In the genomic region with DNA sequence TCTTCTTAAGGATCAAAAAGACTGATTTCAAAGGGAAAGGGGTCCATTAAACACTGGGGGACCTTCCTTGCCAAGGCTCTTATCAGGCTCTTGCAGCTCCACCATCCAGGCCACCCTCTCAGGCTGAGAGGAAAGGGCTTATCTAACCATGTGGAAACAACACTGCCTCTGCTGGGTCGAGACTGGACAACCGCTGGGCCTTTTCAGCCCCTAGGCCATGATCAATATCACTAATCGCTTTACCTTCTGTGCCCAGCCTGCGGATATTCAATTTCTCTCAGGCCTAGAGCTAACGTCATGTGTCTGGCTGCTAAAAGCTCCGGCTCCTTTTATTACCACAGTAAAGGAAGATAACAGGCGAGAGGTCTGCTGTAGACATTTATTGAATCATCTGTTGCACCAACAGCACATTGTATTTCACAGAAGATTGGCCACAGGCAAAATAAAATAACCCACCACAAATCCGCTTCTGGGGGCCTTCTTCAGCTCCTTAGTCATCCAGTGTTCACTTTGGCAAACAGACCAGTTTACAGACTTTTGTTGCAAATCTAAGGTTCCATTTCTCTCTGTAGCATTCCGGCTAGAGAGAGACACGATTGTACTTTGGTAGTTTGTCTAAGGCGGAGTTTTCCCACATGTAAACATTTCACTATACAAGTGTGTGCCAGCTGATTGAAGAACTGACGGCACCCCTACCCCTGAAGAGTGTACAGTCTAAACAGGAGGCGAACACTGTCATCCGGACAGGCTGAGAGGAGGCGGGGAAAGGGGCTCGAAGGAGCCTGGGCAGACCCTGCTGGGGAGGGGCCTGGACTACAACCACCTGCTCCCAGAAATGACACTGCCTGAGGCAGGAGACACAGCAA, we compare ENCODE assay signal across 1 cellular context.
TF ChIP-seq lines count a peak whose summit lies in the region.

No MANE protein-coding gene starts in this region.

TF ChIP-seq in K562, 482 proteins besides CTCF, POLR2A, EP300 and RAD21 (continued from another document and continues in another):
- TF ChIP-seq CBFA2T3 (IDR thresholded peaks at IDR 0.05) (peak; percentile 98), HNRNPUL1 (IDR thresholded peaks at IDR 0.05; ENCODE audit: low read length) (no peak), STAT5A (IDR thresholded peaks at IDR 0.05; ENCODE audit: borderline replicate concordance, low read length) (peak; percentile 80), MEIS2 (IDR thresholded peaks at IDR 0.05; ENCODE audit: partially characterized antibody) (peak; percentile 1), PRMT5 (CRISPR knock-in tag; IDR thresholded peaks at IDR 0.05) (no peak), ZHX1 (conservative IDR thresholded peaks at IDR 0.05; ENCODE audit: low read length) (no peak), FOXK2 (conservative IDR thresholded peaks at IDR 0.05 in 1 of 2, IDR thresholded peaks at IDR 0.05 in 1 of 2; ENCODE audit: low read depth in 2 of 2) (0 out of 4 replicates have a peak, but pooled peaks of 1 of the 2 experiments have one; percentile 51), FOSL1 (tag; conservative IDR thresholded peaks at IDR 0.05) (peak; percentile 56), BRD9 (IDR thresholded peaks at IDR 0.05; ENCODE audit: low read depth, partially characterized antibody) (no peak), RFX7 (CRISPR knock-in tag; IDR thresholded peaks at IDR 0.05) (no peak), ZNF830 (CRISPR knock-in tag; IDR thresholded peaks at IDR 0.05) (no peak), MYC (IDR thresholded peaks at IDR 0.05; ENCODE audit: low read depth, low read length) (peak; percentile 86), MYC (CRISPR knock-in tag; IDR thresholded peaks at IDR 0.05; ENCODE audit: borderline replicate concordance, low read depth) (no peak), BCL6 (CRISPR knock-in tag; IDR thresholded peaks at IDR 0.05) (no peak), ZBTB9 (CRISPR knock-in tag; IDR thresholded peaks at IDR 0.05) (0 out of 2 replicates have a peak, but pooled peaks have one; percentile 29), TAF15 (IDR thresholded peaks at IDR 0.05; ENCODE audit: low read depth, low read length) (no peak), CUX1 (CRISPR knock-in tag; IDR thresholded peaks at IDR 0.05) (peak; percentile 99), ARID3B (CRISPR knock-in tag; IDR thresholded peaks at IDR 0.05; ENCODE audit: borderline replicate concordance) (no peak), TAF1 (IDR thresholded peaks at IDR 0.05; ENCODE audit: control insufficient read depth, extremely low read depth, insufficient read depth, low read length, severe bottlenecking) (peak; percentile 48), WHSC1 (IDR thresholded peaks at IDR 0.05; ENCODE audit: low read length) (no peak), SMARCA4 (IDR thresholded peaks at IDR 0.05) (peak; percentile 97), PHF20 (IDR thresholded peaks at IDR 0.05; ENCODE audit: partially characterized antibody) (no peak), MIER1 (IDR thresholded peaks at IDR 0.05; ENCODE audit: low read depth) (no peak), ZNF695 (CRISPR knock-in tag; IDR thresholded peaks at IDR 0.05) (no peak), ELF1 (tag; IDR thresholded peaks at IDR 0.05) (no peak), GABPA (tag; conservative IDR thresholded peaks at IDR 0.05; ENCODE audit: low read depth) (no peak), NFATC3 (IDR thresholded peaks at IDR 0.05) (no peak), FOXA1 (IDR thresholded peaks at IDR 0.05; ENCODE audit: borderline replicate concordance) (no peak), CBX3 (IDR thresholded peaks at IDR 0.05; ENCODE audit: borderline replicate concordance in 1 of 2, low read length in 2 of 2) (peak in 1 of 2 experiments; percentile 42; a peak in 1 of 3 replicates), ZNF184 (CRISPR knock-in tag; IDR thresholded peaks at IDR 0.05) (no peak), ZNF311 (CRISPR knock-in tag; IDR thresholded peaks at IDR 0.05) (peak; percentile 73), C11orf30 (IDR thresholded peaks at IDR 0.05; ENCODE audit: low read depth) (no peak), NFRKB (IDR thresholded peaks at IDR 0.05; ENCODE audit: low read depth) (no peak), ASH1L (IDR thresholded peaks at IDR 0.05; ENCODE audit: borderline replicate concordance, low read depth, partially characterized antibody) (no peak), ZNF347 (CRISPR knock-in tag; IDR thresholded peaks at IDR 0.05; ENCODE audit: low read depth) (no peak), CBX8 (IDR thresholded peaks at IDR 0.05; ENCODE audit: borderline replicate concordance, extremely low read depth, low read depth, low read length, poor library complexity, severe bottlenecking) (no peak), CHD2 (IDR thresholded peaks at IDR 0.05; ENCODE audit: low read depth, low read length) (no peak)
- TF ChIP-seq, protein P1, sequence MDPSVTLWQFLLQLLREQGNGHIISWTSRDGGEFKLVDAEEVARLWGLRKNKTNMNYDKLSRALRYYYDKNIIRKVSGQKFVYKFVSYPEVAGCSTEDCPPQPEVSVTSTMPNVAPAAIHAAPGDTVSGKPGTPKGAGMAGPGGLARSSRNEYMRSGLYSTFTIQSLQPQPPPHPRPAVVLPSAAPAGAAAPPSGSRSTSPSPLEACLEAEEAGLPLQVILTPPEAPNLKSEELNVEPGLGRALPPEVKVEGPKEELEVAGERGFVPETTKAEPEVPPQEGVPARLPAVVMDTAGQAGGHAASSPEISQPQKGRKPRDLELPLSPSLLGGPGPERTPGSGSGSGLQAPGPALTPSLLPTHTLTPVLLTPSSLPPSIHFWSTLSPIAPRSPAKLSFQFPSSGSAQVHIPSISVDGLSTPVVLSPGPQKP (CRISPR knock-in tag; IDR thresholded peaks at IDR 0.05) = no peak
- TF ChIP-seq, protein P2, sequence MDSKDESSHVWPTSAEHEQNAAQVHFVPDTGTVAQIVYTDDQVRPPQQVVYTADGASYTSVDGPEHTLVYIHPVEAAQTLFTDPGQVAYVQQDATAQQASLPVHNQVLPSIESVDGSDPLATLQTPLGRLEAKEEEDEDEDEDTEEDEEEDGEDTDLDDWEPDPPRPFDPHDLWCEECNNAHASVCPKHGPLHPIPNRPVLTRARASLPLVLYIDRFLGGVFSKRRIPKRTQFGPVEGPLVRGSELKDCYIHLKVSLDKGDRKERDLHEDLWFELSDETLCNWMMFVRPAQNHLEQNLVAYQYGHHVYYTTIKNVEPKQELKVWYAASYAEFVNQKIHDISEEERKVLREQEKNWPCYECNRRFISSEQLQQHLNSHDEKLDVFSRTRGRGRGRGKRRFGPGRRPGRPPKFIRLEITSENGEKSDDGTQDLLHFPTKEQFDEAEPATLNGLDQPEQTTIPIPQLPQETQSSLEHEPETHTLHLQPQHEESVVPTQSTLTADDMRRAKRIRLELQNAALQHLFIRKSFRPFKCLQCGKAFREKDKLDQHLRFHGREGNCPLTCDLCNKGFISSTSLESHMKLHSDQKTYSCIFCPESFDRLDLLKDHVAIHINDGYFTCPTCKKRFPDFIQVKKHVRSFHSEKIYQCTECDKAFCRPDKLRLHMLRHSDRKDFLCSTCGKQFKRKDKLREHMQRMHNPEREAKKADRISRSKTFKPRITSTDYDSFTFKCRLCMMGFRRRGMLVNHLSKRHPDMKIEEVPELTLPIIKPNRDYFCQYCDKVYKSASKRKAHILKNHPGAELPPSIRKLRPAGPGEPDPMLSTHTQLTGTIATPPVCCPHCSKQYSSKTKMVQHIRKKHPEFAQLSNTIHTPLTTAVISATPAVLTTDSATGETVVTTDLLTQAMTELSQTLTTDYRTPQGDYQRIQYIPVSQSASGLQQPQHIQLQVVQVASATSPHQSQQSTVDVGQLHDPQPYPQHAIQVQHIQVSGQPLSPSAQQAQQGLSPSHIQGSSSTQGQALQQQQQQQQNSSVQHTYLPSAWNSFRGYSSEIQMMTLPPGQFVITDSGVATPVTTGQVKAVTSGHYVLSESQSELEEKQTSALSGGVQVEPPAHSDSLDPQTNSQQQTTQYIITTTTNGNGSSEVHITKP (IDR thresholded peaks at IDR 0.05; ENCODE audit: partially characterized antibody) = no peak
- TF ChIP-seq, protein P3, sequence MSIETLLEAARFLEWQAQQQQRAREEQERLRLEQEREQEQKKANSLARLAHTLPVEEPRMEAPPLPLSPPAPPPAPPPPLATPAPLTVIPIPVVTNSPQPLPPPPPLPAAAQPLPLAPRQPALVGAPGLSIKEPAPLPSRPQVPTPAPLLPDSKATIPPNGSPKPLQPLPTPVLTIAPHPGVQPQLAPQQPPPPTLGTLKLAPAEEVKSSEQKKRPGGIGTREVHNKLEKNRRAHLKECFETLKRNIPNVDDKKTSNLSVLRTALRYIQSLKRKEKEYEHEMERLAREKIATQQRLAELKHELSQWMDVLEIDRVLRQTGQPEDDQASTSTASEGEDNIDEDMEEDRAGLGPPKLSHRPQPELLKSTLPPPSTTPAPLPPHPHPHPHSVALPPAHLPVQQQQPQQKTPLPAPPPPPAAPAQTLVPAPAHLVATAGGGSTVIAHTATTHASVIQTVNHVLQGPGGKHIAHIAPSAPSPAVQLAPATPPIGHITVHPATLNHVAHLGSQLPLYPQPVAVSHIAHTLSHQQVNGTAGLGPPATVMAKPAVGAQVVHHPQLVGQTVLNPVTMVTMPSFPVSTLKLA (conservative IDR thresholded peaks at IDR 0.05) = peak; percentile 44 to 80; a peak in 3 of 4 replicates
- TF ChIP-seq, protein P4, sequence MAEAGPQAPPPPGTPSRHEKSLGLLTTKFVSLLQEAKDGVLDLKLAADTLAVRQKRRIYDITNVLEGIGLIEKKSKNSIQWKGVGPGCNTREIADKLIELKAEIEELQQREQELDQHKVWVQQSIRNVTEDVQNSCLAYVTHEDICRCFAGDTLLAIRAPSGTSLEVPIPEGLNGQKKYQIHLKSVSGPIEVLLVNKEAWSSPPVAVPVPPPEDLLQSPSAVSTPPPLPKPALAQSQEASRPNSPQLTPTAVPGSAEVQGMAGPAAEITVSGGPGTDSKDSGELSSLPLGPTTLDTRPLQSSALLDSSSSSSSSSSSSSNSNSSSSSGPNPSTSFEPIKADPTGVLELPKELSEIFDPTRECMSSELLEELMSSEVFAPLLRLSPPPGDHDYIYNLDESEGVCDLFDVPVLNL (CRISPR knock-in tag; IDR thresholded peaks at IDR 0.05; ENCODE audit: low read depth) = no peak
